In genomic region chr7:28908775-28909174, GRCh38 we compare ENCODE assay signal across 34 cellular contexts. TPM values are rescaled to one million over a fixed set of nuclear protein-coding genes. Genes with fewer than 3 reads are reported as not detected.
"Had no signal": no experiment of that assay in that cellular context is flagged by ENCODE, and none has a peak within 500 bp of the region (broad histone marks: within the 10 kb centered on the region; RNA-seq: fewer than 3 reads in every experiment).

No MANE protein-coding gene starts in this region.

- H3K4me3 ChIP-seq: ascending aorta, breast epithelium, cardiac muscle cell, coronary artery, esophagus muscularis mucosa, gastrocnemius medialis had no signal

- DNase-seq: activated B cell treated with CpG ODN at 0.5 μM for 24 hours; activated CD4-positive, alpha-beta T cell treated with anti-CD3 and anti-CD28 coated beads for 48 hours; activated CD4-positive, alpha-beta T cell treated with anti-CD3 and anti-CD28 coated beads, Interleukin-2, amount 50 U/mL, for 1 hour; activated CD4-positive, alpha-beta T cell treated with anti-CD3 and anti-CD28 coated beads, Interleukin-2, amount 50 U/mL, for 48 hours; activated CD8-positive, alpha-beta memory T cell treated with anti-CD3 and anti-CD28 coated beads, Interleukin-2, amount 10 ng/mL, durations not matched to agents 7 days and 5 days; activated CD8-positive, alpha-beta memory T cell treated with anti-CD3 and anti-CD28 coated beads, Interleukin-2, amount 50 U/mL, for 4 hours; activated CD8-positive, alpha-beta T cell treated with anti-CD3 and anti-CD28 coated beads, Interleukin-2, amount 10 ng/mL, durations not matched to agents 7 days and 5 days; activated gamma-delta T cell; activated naive CD4-positive, alpha-beta T cell; activated naive CD4-positive, alpha-beta T cell treated with anti-CD3 and anti-CD28 coated beads, Interleukin-2, amount 10 ng/mL, durations not matched to agents 7 days and 5 days; activated naive CD8-positive, alpha-beta T cell treated with anti-CD3 and anti-CD28 coated beads, Interleukin-2, amount 10 ng/mL, durations not matched to agents 7 days and 5 days; activated T-cell treated with anti-CD3 and anti-CD28 coated beads, Interleukin-2, amount 50 U/mL, for 1 hour; activated T-cell treated with anti-CD3 and anti-CD28 coated beads, Interleukin-2, amount 50 U/mL, for 72 hours; effector CD4-positive, alpha-beta T cell; effector memory CD8-positive, alpha-beta T cell; erythroblast; foreskin keratinocyte; glutamatergic neuron; T-helper 1 cell; T-helper 17 cell; T1000; WERI-Rb-1 had no signal

- H3K27me3 Mint-ChIP-seq: activated naive CD4-positive, alpha-beta T cell treated with anti-CD3 and anti-CD28 coated beads, Interleukin-2, amount 10 ng/mL, durations not matched to agents 7 days and 5 days had no signal

- H3K27ac Mint-ChIP-seq: activated B cell treated with CpG ODN at 0.5 μM for 24 hours; activated CD8-positive, alpha-beta memory T cell treated with anti-CD3 and anti-CD28 coated beads, Interleukin-2, amount 10 ng/mL, durations not matched to agents 7 days and 5 days; activated CD8-positive, alpha-beta T cell treated with anti-CD3 and anti-CD28 coated beads, Interleukin-2, amount 10 ng/mL, durations not matched to agents 7 days and 5 days; activated naive CD4-positive, alpha-beta T cell treated with anti-CD3 and anti-CD28 coated beads, Interleukin-2, amount 10 ng/mL, durations not matched to agents 7 days and 5 days; activated naive CD4-positive, alpha-beta T cell treated with anti-CD3 and anti-CD28 coated beads, Interleukin-2, amount 50 U/mL, for 72 hours; activated naive CD8-positive, alpha-beta T cell treated with anti-CD3 and anti-CD28 coated beads, Interleukin-2, amount 10 ng/mL, durations not matched to agents 7 days and 5 days; activated T-cell treated with anti-CD3 and anti-CD28 coated beads, Interleukin-2, amount 50 U/mL, for 72 hours; brain; dendritic cell treated with granulocyte-macrophage colony-stimulating factor and Interleukin-4, amounts not matched to agents 40 ng/mL and 50 ng/mL, for 4 days; effector memory CD8-positive, alpha-beta T cell; T-helper 17 cell; T-helper 2 cell treated with Interferon-gamma antibody and Interleukin-4, amounts not matched to agents 5 μg/mL and 100 μg/mL, for 36 hours had no signal

- H3K36me3 ChIP-seq: ascending aorta, breast epithelium, cardiac muscle cell, esophagus muscularis mucosa, gastrocnemius medialis, WERI-Rb-1 had no signal

- H3K4me3 Mint-ChIP-seq: activated B cell treated with CpG ODN at 0.5 μM for 24 hours; activated CD8-positive, alpha-beta memory T cell treated with anti-CD3 and anti-CD28 coated beads, Interleukin-2, amount 10 ng/mL, durations not matched to agents 7 days and 5 days; activated CD8-positive, alpha-beta T cell treated with anti-CD3 and anti-CD28 coated beads, Interleukin-2, amount 10 ng/mL, durations not matched to agents 7 days and 5 days; activated naive CD4-positive, alpha-beta T cell treated with anti-CD3 and anti-CD28 coated beads, Interleukin-2, amount 10 ng/mL, durations not matched to agents 7 days and 5 days; activated naive CD8-positive, alpha-beta T cell treated with anti-CD3 and anti-CD28 coated beads, Interleukin-2, amount 10 ng/mL, durations not matched to agents 7 days and 5 days; activated T-cell treated with anti-CD3 and anti-CD28 coated beads, Interleukin-2, amount 50 U/mL, for 72 hours; brain; central memory CD8-positive, alpha-beta T cell; dendritic cell treated with granulocyte-macrophage colony-stimulating factor and Interleukin-4, amounts not matched to agents 40 ng/mL and 50 ng/mL, for 4 days; effector memory CD8-positive, alpha-beta T cell; T-helper 17 cell; T-helper 2 cell treated with Interferon-gamma antibody and Interleukin-4, amounts not matched to agents 5 μg/mL and 100 μg/mL, for 36 hours had no signal

- H3K27me3 ChIP-seq: ascending aorta, breast epithelium, cardiac muscle cell, esophagus muscularis mucosa, gastrocnemius medialis had no signal

- H3K36me3 Mint-ChIP-seq: activated CD8-positive, alpha-beta memory T cell treated with anti-CD3 and anti-CD28 coated beads, Interleukin-2, amount 10 ng/mL, durations not matched to agents 7 days and 5 days; activated naive CD4-positive, alpha-beta T cell treated with anti-CD3 and anti-CD28 coated beads, Interleukin-2, amount 10 ng/mL, durations not matched to agents 7 days and 5 days; activated naive CD4-positive, alpha-beta T cell treated with anti-CD3 and anti-CD28 coated beads, Interleukin-2, amount 50 U/mL, for 72 hours had no signal

- H3K4me1 ChIP-seq: ascending aorta, breast epithelium, foreskin keratinocyte had no signal

- H3K27ac ChIP-seq: ascending aorta, breast epithelium, cardiac muscle cell, coronary artery, esophagus muscularis mucosa, foreskin keratinocyte, gastrocnemius medialis, WERI-Rb-1 had no signal

- H3K4me1 Mint-ChIP-seq: activated B cell treated with CpG ODN at 0.5 μM for 24 hours; activated CD8-positive, alpha-beta memory T cell treated with anti-CD3 and anti-CD28 coated beads, Interleukin-2, amount 10 ng/mL, durations not matched to agents 7 days and 5 days; activated naive CD4-positive, alpha-beta T cell treated with anti-CD3 and anti-CD28 coated beads, Interleukin-2, amount 10 ng/mL, durations not matched to agents 7 days and 5 days; activated naive CD8-positive, alpha-beta T cell treated with anti-CD3 and anti-CD28 coated beads, Interleukin-2, amount 10 ng/mL, durations not matched to agents 7 days and 5 days; central memory CD8-positive, alpha-beta T cell; T-helper 17 cell had no signal

- H3K9me3 Mint-ChIP-seq: activated naive CD4-positive, alpha-beta T cell treated with anti-CD3 and anti-CD28 coated beads, Interleukin-2, amount 10 ng/mL, durations not matched to agents 7 days and 5 days; activated T-cell treated with anti-CD3 and anti-CD28 coated beads, Interleukin-2, amount 50 U/mL, for 72 hours; central memory CD8-positive, alpha-beta T cell had no signal

RNA-seq across cellular contexts. Expression of gene TRIL, which starts 49.4 kb away (rescaled TPM):
- total RNA-seq: activated B cell treated with CpG ODN at 0.5 μM for 24 hours; activated CD8-positive, alpha-beta memory T cell treated with anti-CD3 and anti-CD28 coated beads for 36 hours; activated CD8-positive, alpha-beta T cell treated with anti-CD3 and anti-CD28 coated beads, Interleukin-2, amount 10 ng/mL, durations not matched to agents 7 days and 5 days; activated naive CD8-positive, alpha-beta T cell treated with anti-CD3 and anti-CD28 coated beads, Interleukin-2, amount 10 ng/mL, durations not matched to agents 7 days and 5 days; activated T-cell treated with anti-CD3 and anti-CD28 coated beads, Interleukin-2, amount 50 U/mL, for 72 hours; foreskin keratinocyte; T-helper 17 cell had no signal
- polyA plus RNA-seq: foreskin keratinocyte had no signal
